15 cellular contexts compared by ENCODE assay signal in the genomic region with DNA sequence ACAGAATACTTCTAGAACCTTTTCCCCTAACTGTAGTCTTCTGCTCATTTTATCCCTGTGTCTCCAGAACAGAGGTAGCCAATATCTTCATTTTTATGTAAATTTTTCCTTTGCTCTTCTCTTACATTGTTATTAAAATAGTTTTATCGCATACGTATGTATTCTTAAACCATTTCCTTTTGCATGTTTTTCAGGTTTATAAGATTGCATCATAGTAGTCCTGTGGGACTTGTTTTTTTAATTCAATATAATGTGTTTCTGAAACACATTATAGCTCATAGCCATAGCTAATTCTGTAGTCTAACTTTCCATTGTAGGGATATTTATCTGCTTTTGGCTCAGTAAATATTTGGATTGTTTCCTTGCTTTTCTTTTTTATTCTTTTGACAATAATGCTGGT.
DNase-seq lines count a peak whose midpoint lies in the region; ATAC-seq, FAIRE-seq and TF ChIP-seq lines count a peak whose summit lies in the region.
"Had no signal": no experiment of that assay in that cellular context is flagged by ENCODE, and none has a peak within 500 bp of the region (broad histone marks: within the 10 kb centered on the region; RNA-seq: fewer than 3 reads in every experiment).

No MANE protein-coding gene starts in this region.

- H3K56ac ChIP-seq in H1 (replicated peaks; ENCODE audit: insufficient read length, low read depth, low read length): no peak overlapping the region

- H3K18ac ChIP-seq in H1 (ENCODE audit: extremely low read depth, low read length): no peak overlapping the region

- ATAC-seq in GM23338 (no peak), GM19467 (IDR thresholded peaks at IDR 0.05; ENCODE audit: unreplicated experiment) (no peak)
- ATAC-seq: PC-3 had no signal

- no peaks in the 10 kb centered on the region for H3K27me3 Mint-ChIP-seq in GM23338 (ENCODE audit: insufficient read depth, low read depth, poor library complexity)

- H3K27ac ChIP-seq in GM23338 (ENCODE audit: low read depth) (no peak overlapping the region), H1 (ENCODE audit: low read depth, low read length) (no peak overlapping the region), suprapubic skin (no peak overlapping the region)

- peak overlapping the region; percentile 93 for H3K27ac Mint-ChIP-seq in GM23338

- no peaks in the 10 kb centered on the region for H3K9me3 Mint-ChIP-seq in GM23338

- no peak overlapping the region for H2BK120ac ChIP-seq in H1 (replicated peaks; ENCODE audit: low read depth, low read length)

- H3K14ac ChIP-seq in H1 (ENCODE audit: insufficient read length): no peak overlapping the region

- no peak for TF ChIP-seq EP300 in H1 (IDR thresholded peaks at IDR 0.05; ENCODE audit: borderline replicate concordance in 1 of 2, low read depth in 2 of 2, low read length in 2 of 2)
- TF ChIP-seq EP300 in suprapubic skin (IDR thresholded peaks at IDR 0.05): no peak

- TF ChIP-seq POLR2A in H1 (IDR thresholded peaks at IDR 0.05; ENCODE audit: control extremely low read depth in 1 of 2, low read depth in 2 of 2, low read length in 2 of 2): no peak
- no peak for TF ChIP-seq POLR2A in suprapubic skin (IDR thresholded peaks at IDR 0.05)

- H3K9me3 ChIP-seq in adipocyte (ENCODE audit: control insufficient read depth, low read length): no peaks in the 10 kb centered on the region
- H3K9me3 ChIP-seq in H1 (ENCODE audit: insufficient read depth in 2 of 2, low read depth in 1 of 2, low read length in 1 of 2): no peaks in the 10 kb centered on the region
- no peaks in the 10 kb centered on the region for H3K9me3 ChIP-seq in suprapubic skin

- H3K9ac ChIP-seq in adipocyte (ENCODE audit: low read length) (no peak overlapping the region), H1 (replicated peaks in 1 of 4; ENCODE audit: extremely low read depth in 1 of 4, low read depth in 3 of 4, low read length in 3 of 4) (no peak overlapping the region)

- H3K27me3 ChIP-seq in GM23338 (ENCODE audit: insufficient read depth): no peaks in the 10 kb centered on the region
- H3K27me3 ChIP-seq in adipocyte (replicated peaks; ENCODE audit: control insufficient read depth, insufficient read depth, low read length): no peaks in the 10 kb centered on the region
- H3K27me3 ChIP-seq in H1 (replicated peaks in 1 of 4; ENCODE audit: control insufficient read depth in 3 of 4, extremely low read depth in 1 of 4, insufficient read depth in 3 of 4, low read length in 3 of 4): no peaks in the 10 kb centered on the region
- H3K27me3 ChIP-seq in suprapubic skin: no peaks in the 10 kb centered on the region

- H3F3A ChIP-seq in GM23338 (replicated peaks; ENCODE audit: low read depth): no peaks in the 10 kb centered on the region

- POLR2A ChIA-PET in H1 (lab: Charles Lee; ENCODE audit: partially characterized antibody): no interaction called here

- H3K4me3 Mint-ChIP-seq in GM23338: no peak overlapping the region

- no peak overlapping the region for H4K91ac ChIP-seq in H1 (replicated peaks; ENCODE audit: insufficient read length, low read length)

- H3K23me2 ChIP-seq in H1 (ENCODE audit: low read depth, low read length): no peaks in the 10 kb centered on the region

- H3K36me3 ChIP-seq in GM23338 (ENCODE audit: insufficient read depth) (no peaks in the 10 kb centered on the region), adipocyte (ENCODE audit: control insufficient read depth, insufficient read depth, low read length, severe bottlenecking) (no peaks in the 10 kb centered on the region), H1 (ENCODE audit: control insufficient read depth in 2 of 4, insufficient read depth in 4 of 4, low read length in 3 of 4) (no peaks in the 10 kb centered on the region), suprapubic skin (no peaks in the 10 kb centered on the region)

- no peak overlapping the region for H3K23ac ChIP-seq in H1 (ENCODE audit: insufficient read length)

- H2BK5ac ChIP-seq in H1 (ENCODE audit: low read depth, low read length): no peak overlapping the region

- no peak overlapping the region for H3K4ac ChIP-seq in H1 (replicated peaks; ENCODE audit: insufficient read length, low read depth, low read length)

- H3K4me3 ChIP-seq in GM23338: no peak overlapping the region
- H3K4me3 ChIP-seq in adipocyte (ENCODE audit: low read length): no peak overlapping the region
- H3K4me3 ChIP-seq in H1 (ENCODE audit: extremely low read depth in 1 of 4, insufficient read depth in 2 of 4, low read depth in 3 of 4, low read length in 4 of 4): no peak overlapping the region
- H3K4me3 ChIP-seq in skeletal muscle cell (ENCODE audit: low read depth, low read length): no peak overlapping the region
- no peak overlapping the region for H3K4me3 ChIP-seq in suprapubic skin

- no peak overlapping the region for H4K8ac ChIP-seq in H1 (ENCODE audit: extremely low read depth, insufficient read depth, low read length)

- peaks cover 28% of the 10 kb centered on the region for H3K4me1 ChIP-seq in GM23338 (ENCODE audit: insufficient read depth)
- peaks cover 9% of the 10 kb centered on the region for H3K4me1 ChIP-seq in adipocyte (ENCODE audit: control insufficient read depth, insufficient read depth, low read length)
- H3K4me1 ChIP-seq in H1 (replicated peaks in 1 of 4; ENCODE audit: control insufficient read depth in 3 of 4, insufficient read depth in 4 of 4, low read length in 3 of 4): peaks cover 0 to 3% (median 0%) of the 10 kb centered on the region in 4 experiments; a peak in 1 of 7 replicates
- H3K4me1 ChIP-seq in suprapubic skin: no peaks in the 10 kb centered on the region

- H3K4me2 ChIP-seq in GM23338 (peak overlapping the region; percentile 53), H1 (ENCODE audit: insufficient read depth in 1 of 2, low read depth in 2 of 2, low read length in 2 of 2) (no peak overlapping the region)

- H2AFZ ChIP-seq in GM23338: no peak overlapping the region
- no peak overlapping the region for H2AFZ ChIP-seq in H1 (ENCODE audit: low read length)

- H2BK12ac ChIP-seq in H1 (ENCODE audit: low read depth, low read length): no peak overlapping the region

- no peak for DNase-seq in GM23338 (ENCODE audit: low spot score)
- peak; percentile 61 for DNase-seq in adipocyte (ENCODE audit: low read depth)
- no peak for DNase-seq in H1 (ENCODE audit: low read depth in 1 of 2, low spot score in 2 of 2)
- peak; percentile 25 for DNase-seq in skeletal muscle cell (ENCODE audit: low read depth)
- no peak for DNase-seq in GOT3 (lab: John Stamatoyannopoulos, UW)
- no peak for DNase-seq in suprapubic skin (ENCODE audit: low spot score in 2 of 2)
- DNase-seq: C1 segment of cervical spinal cord, COR-L47, NCI-H1092, NCI-H1694, NCI-H446 treated with DMSO at 0.1 percent for 48 hours, NCI-H748 treated with DMSO at 0.1 percent for 48 hours, PC-3 had no signal

- TF ChIP-seq CTCF in GM23338 (conservative IDR thresholded peaks at IDR 0.05; ENCODE audit: low read depth in 2 of 2) (no peak), H1 (IDR thresholded peaks at IDR 0.05; ENCODE audit: control extremely low read depth in 1 of 3, insufficient read depth in 1 of 3, low read depth in 1 of 3, low read length in 3 of 3) (no peak), suprapubic skin (IDR thresholded peaks at IDR 0.05) (no peak)

- H4K5ac ChIP-seq in H1 (ENCODE audit: insufficient read length, low read depth, low read length): no peak overlapping the region

- 81% methylated on average over 2 of the region's 2 CpGs; no CpG with 5 or more reads in 1 of the 2 experiments for WGBS in H1 (ENCODE audit: extremely low coverage in 1 of 2, insufficient coverage in 1 of 2, insufficient read length in 1 of 2, insufficient replicate concordance in 2 of 2, low coverage in 1 of 2, low lambda C conversion rate in 2 of 2, missing lambda C conversion rate in 1 of 2), 2 experiments
- 67% methylated on average over 2 of the region's 2 CpGs for whole genome bisulfite sequencing in suprapubic skin

- CTCF ChIA-PET in H1 (lab: Charles Lee; ENCODE audit: partially characterized antibody): interaction anchor here (1.8 kb wide), 1 partner anchor 338 kb away, joined by 5 read pairs; no protein-coding TSS in a partner anchor

- H3K36me3 Mint-ChIP-seq in GM23338 (ENCODE audit: low read depth): no peaks in the 10 kb centered on the region

- peaks cover 5% of the 10 kb centered on the region; the same call in 1 of the 2 replicates for H3K9me2 ChIP-seq in GM23338 (ENCODE audit: insufficient read depth)

- no peak overlapping the region for H2BK20ac ChIP-seq in H1 (ENCODE audit: low read length)

- H3K79me2 ChIP-seq in GM23338 (replicated peaks; ENCODE audit: insufficient read depth) (no peaks in the 10 kb centered on the region), H1 (ENCODE audit: control insufficient read depth in 1 of 2, insufficient read depth in 2 of 2, low read length in 2 of 2) (no peaks in the 10 kb centered on the region)

- no peak for TF ChIP-seq RAD21 in H1 (IDR thresholded peaks at IDR 0.05 in 1 of 2, conservative IDR thresholded peaks at IDR 0.05 in 1 of 2; ENCODE audit: low read depth in 2 of 2, low read length in 2 of 2)

- FAIRE-seq in H1 (lab: Jason Lieb, UNC): no peak
- FAIRE-seq: GM18507 had no signal

- H3K4me1 Mint-ChIP-seq in GM23338: peaks cover 57% of the 10 kb centered on the region

- H2AK5ac ChIP-seq in H1 (ENCODE audit: low read depth, low read length): no peak overlapping the region

- H3K79me1 ChIP-seq in H1 (ENCODE audit: low read depth, low read length): no peaks in the 10 kb centered on the region

- H4K20me1 ChIP-seq in GM23338 (replicated peaks; ENCODE audit: insufficient read depth) (no peaks in the 10 kb centered on the region), H1 (replicated peaks in 1 of 2; ENCODE audit: control insufficient read depth in 1 of 2, insufficient read depth in 2 of 2, low read length in 2 of 2) (no peaks in the 10 kb centered on the region)

- no peak overlapping the region for H2BK15ac ChIP-seq in H1 (ENCODE audit: low read length)

TF ChIP-seq in GM23338, 12 proteins besides CTCF, POLR2A, EP300 and RAD21 (continues in another document):
- TF ChIP-seq EZH2phosphoT487 (IDR thresholded peaks at IDR 0.05; ENCODE audit: unreplicated experiment): no peak

TF ChIP-seq in H1, 55 proteins besides CTCF, POLR2A, EP300 and RAD21:
- TF ChIP-seq MAFK (IDR thresholded peaks at IDR 0.05; ENCODE audit: low read depth, low read length): no peak
- peak; percentile 39; the same call in 1 of the 2 replicates for TF ChIP-seq CEBPB (IDR thresholded peaks at IDR 0.05; ENCODE audit: low read depth, low read length)
- no peak for TF ChIP-seq BACH1 (IDR thresholded peaks at IDR 0.05; ENCODE audit: low read length)
- TF ChIP-seq CHD2 (IDR thresholded peaks at IDR 0.05; ENCODE audit: low read length): no peak
- TF ChIP-seq SRF (IDR thresholded peaks at IDR 0.05; ENCODE audit: low read depth, low read length): no peak
- no peak for TF ChIP-seq TAF7 (optimal IDR thresholded peaks at IDR 0.05; ENCODE audit: borderline replicate concordance, low read depth, low read length)
- TF ChIP-seq, protein P1, sequence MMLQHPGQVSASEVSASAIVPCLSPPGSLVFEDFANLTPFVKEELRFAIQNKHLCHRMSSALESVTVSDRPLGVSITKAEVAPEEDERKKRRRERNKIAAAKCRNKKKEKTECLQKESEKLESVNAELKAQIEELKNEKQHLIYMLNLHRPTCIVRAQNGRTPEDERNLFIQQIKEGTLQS (IDR thresholded peaks at IDR 0.05; ENCODE audit: insufficient read depth, low read depth, low read length): no peak

Comparison
In these comparisons a context has a peak if more than half of its experiments do, and no peak if none do; other contexts are left out.
1. DNase-seq: peak in adipocyte (single experiment) and skeletal muscle cell (single experiment); none in GM23338 (single experiment), H1 (0 of 2), GOT3 (single experiment) and suprapubic skin (0 of 2).